In the genomic region with DNA sequence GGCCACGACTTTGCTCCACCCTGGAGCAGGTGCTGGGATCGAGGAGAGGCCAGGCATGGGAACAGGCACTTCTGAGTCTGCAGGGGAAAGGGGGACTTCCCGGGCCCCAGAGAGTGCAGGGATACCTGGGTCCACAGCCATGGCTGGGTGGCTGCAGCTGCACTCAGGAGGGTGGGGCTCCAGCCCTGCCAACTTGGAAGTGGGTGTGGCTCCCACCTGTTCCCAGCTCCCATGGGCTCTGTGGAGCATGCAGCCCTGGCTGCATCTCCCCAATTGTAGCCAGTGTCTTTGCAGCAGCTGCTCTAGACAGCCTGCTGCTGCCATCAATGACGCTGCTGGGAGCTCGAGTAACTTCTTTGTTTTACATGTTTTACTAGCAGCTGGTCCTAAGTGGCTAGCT, we compare ENCODE assay signal across 11 cellular contexts. TPM values are rescaled to one million over a fixed set of nuclear protein-coding genes. Genes with fewer than 3 reads are reported as not detected.
DNase-seq lines count a peak whose midpoint lies in the region; ATAC-seq and TF ChIP-seq lines count a peak whose summit lies in the region.
"Had no signal": no experiment of that assay in that cellular context is flagged by ENCODE, and none has a peak within 500 bp of the region (broad histone marks: within the 10 kb centered on the region; RNA-seq: fewer than 3 reads in every experiment).

No MANE protein-coding gene starts in this region.

- H3K27me3 ChIP-seq in HUES64 (ENCODE audit: insufficient read depth, low read length), result no peaks in the 10 kb centered on the region
- no peaks in the 10 kb centered on the region for H3K27me3 ChIP-seq in gastrocnemius medialis
- no peaks in the 10 kb centered on the region for H3K27me3 ChIP-seq in vagina
- H3K27me3 ChIP-seq: cardiac muscle cell had no signal

- DNase-seq in NCI-H2107 treated with DMSO at 0.1 percent for 48 hours (lab: John Stamatoyannopoulos, UW; ENCODE audit: unreplicated experiment), result peak; percentile 76
- peak; percentile 8 for DNase-seq in dedifferentiated amniotic fluid mesenchymal stem cell (ENCODE audit: extremely low spot score)
- peak; percentile 35 to 81 for DNase-seq in gastrocnemius medialis
- no peak for DNase-seq in ureter (ENCODE audit: low spot score)
- DNase-seq in SIG-M5 (lab: John Stamatoyannopoulos, UW), result no peak
- no peak for DNase-seq in vagina (ENCODE audit: extremely low spot score in 2 of 2)
- DNase-seq: activated CD4-positive, CD25-positive, alpha-beta regulatory T cell treated with anti-CD3 and anti-CD28 coated beads, Interleukin-2, amount 50 U/mL, for 72 hours; NCI-H1930 had no signal

- H3K27ac ChIP-seq in HUES64 (ENCODE audit: low read depth, low read length), result peak overlapping the region; percentile 25; the same call in 1 of the 2 replicates
- H3K27ac ChIP-seq in gastrocnemius medialis, result peak overlapping the region in 2 of 4 donors; percentile 1 to 45
- no peak overlapping the region for H3K27ac ChIP-seq in vagina
- H3K27ac ChIP-seq: cardiac muscle cell, SK-N-MC had no signal

- in situ Hi-C loops in gastrocnemius medialis (cut with MboI; ENCODE audit: low sequenced_read_pairs in 4 of 4), result no loop called here

- peak; percentile 57 to 95 for ATAC-seq in gastrocnemius medialis

- 74% methylated on average over 5 of the region's 5 CpGs for WGBS in HUES64

- H3K4me1 ChIP-seq in HUES64 (ENCODE audit: insufficient read depth, low read length) (no peaks in the 10 kb centered on the region), gastrocnemius medialis (peaks cover 18% of the 10 kb centered on the region in 2 donors), vagina (peaks cover 22% of the 10 kb centered on the region)

- H3K36me3 ChIP-seq in HUES64 (ENCODE audit: insufficient read depth, low read length) (no peaks in the 10 kb centered on the region), gastrocnemius medialis (no peaks in the 10 kb centered on the region), vagina (no peaks in the 10 kb centered on the region)
- H3K36me3 ChIP-seq: cardiac muscle cell had no signal

- H3K9me3 ChIP-seq in HUES64 (ENCODE audit: insufficient read depth, low read depth, low read length), result no peaks in the 10 kb centered on the region
- no peaks in the 10 kb centered on the region for H3K9me3 ChIP-seq in gastrocnemius medialis
- no peaks in the 10 kb centered on the region for H3K9me3 ChIP-seq in vagina

- H3K4me3 ChIP-seq in HUES64 (ENCODE audit: low read length) (no peak overlapping the region), gastrocnemius medialis (no peak overlapping the region), vagina (no peak overlapping the region)
- H3K4me3 ChIP-seq: cardiac muscle cell, SK-N-MC had no signal

- intact Hi-C loops in gastrocnemius medialis (cut with DNase I; ENCODE audit: low total_unique reads), result no loop called here
- intact Hi-C loops in vagina (cut with DNase I), result no loop called here

- H3K9ac ChIP-seq in HUES64 (ENCODE audit: low read depth, low read length), result no peak overlapping the region

- TF ChIP-seq CTCF in gastrocnemius medialis (IDR thresholded peaks at IDR 0.05 in 4 of 5, conservative IDR thresholded peaks at IDR 0.05 in 1 of 5) (no peak), vagina (IDR thresholded peaks at IDR 0.05) (no peak)

- TF ChIP-seq POLR2A in gastrocnemius medialis (IDR thresholded peaks at IDR 0.05) (no peak), vagina (IDR thresholded peaks at IDR 0.05) (no peak)

RNA-seq across cellular contexts. Expression of a gene that starts 57.1 kb away (rescaled TPM):
- 30.0 TPM for polyA plus RNA-seq in HUES64 (2013, experiment 1 of 2)
- 33.9 TPM for polyA plus RNA-seq in HUES64 (2013, experiment 2 of 2)
- total RNA-seq in gastrocnemius medialis (10 to 100 TPM; 15.9 to 28.8 (median 23.3) TPM), ureter (40.8 TPM), vagina (46.2 TPM)

RNA-seq across cellular contexts. Expression of a gene that starts 57.5 kb away (rescaled TPM):
- polyA plus RNA-seq in HUES64 (2013, experiment 1 of 2), result 43.0 TPM
- 46.9 TPM for polyA plus RNA-seq in HUES64 (2013, experiment 2 of 2)
- total RNA-seq in gastrocnemius medialis (10 to 100 TPM; 15.3 to 22.9 (median 21.7) TPM), ureter (48.5 TPM), vagina (19.6 TPM)

Comparison
In these comparisons a context has a peak if more than half of its experiments do, and no peak if none do; other contexts are left out.
1. DNase-seq: peak in NCI-H2107 treated with DMSO at 0.1 percent for 48 hours (single experiment), dedifferentiated amniotic fluid mesenchymal stem cell (single experiment) and gastrocnemius medialis (2 of 2); none in ureter (single experiment), SIG-M5 (single experiment) and vagina (0 of 2).